Comparison of ENCODE assay signal across 8 cellular contexts in genomic region chr4:39977489-39978377, GRCh38. TPM values are rescaled to one million over a fixed set of nuclear protein-coding genes. Genes with fewer than 3 reads are reported as not detected.
DNase-seq lines count a peak whose midpoint lies in the region; TF ChIP-seq lines count a peak whose summit lies in the region.

Gene PDS5A, minus strand, starts transcription at chr4:39977911. Its CDS starts 1,334 bp downstream, at chr4:39976577.

- H3K4me1 Mint-ChIP-seq in activated naive CD4-positive, alpha-beta T cell treated with anti-CD3 and anti-CD28 coated beads, Interleukin-2, amount 10 ng/mL, durations not matched to agents 7 days and 5 days: peaks cover 43% of the 10 kb centered on the region

- H3K4me3 Mint-ChIP-seq in activated naive CD4-positive, alpha-beta T cell treated with anti-CD3 and anti-CD28 coated beads, Interleukin-2, amount 10 ng/mL, durations not matched to agents 7 days and 5 days: peak within 1 kb of the TSS; percentile 90

- H3K36me3 Mint-ChIP-seq in activated naive CD4-positive, alpha-beta T cell treated with anti-CD3 and anti-CD28 coated beads, Interleukin-2, amount 10 ng/mL, durations not matched to agents 7 days and 5 days: peaks cover 26% of the 10 kb centered on the region

- H3K9me3 Mint-ChIP-seq in activated naive CD4-positive, alpha-beta T cell treated with anti-CD3 and anti-CD28 coated beads, Interleukin-2, amount 10 ng/mL, durations not matched to agents 7 days and 5 days: no peaks in the 10 kb centered on the region

- H3K27ac Mint-ChIP-seq in activated naive CD4-positive, alpha-beta T cell treated with anti-CD3 and anti-CD28 coated beads, Interleukin-2, amount 10 ng/mL, durations not matched to agents 7 days and 5 days: peak within 1 kb of the TSS; percentile 94

- CTCF ChIA-PET in activated naive CD4-positive, alpha-beta T cell treated with anti-CD3 and anti-CD28 coated beads, Interleukin-2, amount 10 ng/mL, durations not matched to agents 7 days and 5 days (lab: Charles Lee): interaction anchor here (0.6 to 1.8 kb wide), 9 partner anchors 10 to 508 kb away, joined by 3 to 8 read pairs (median 3); partner anchors contain the start of gene UBE2K

- H3K36me3 ChIP-seq in GM06990 (ENCODE audit: control insufficient read depth, insufficient read depth, low read length): no peaks in the 10 kb centered on the region; the same call in 1 of the 2 replicates

- TF ChIP-seq CTCF in GM06990 (IDR thresholded peaks at IDR 0.05; ENCODE audit: insufficient read depth, low read length, poor library complexity, severe bottlenecking) (peak; percentile 67), HFF-Myc (IDR thresholded peaks at IDR 0.05; ENCODE audit: low read depth, low read length, missing control alignments) (peak; percentile 78)

- peak within 1 kb of the TSS; percentile 87 for H3K4me3 ChIP-seq in GM06990 (replicated peaks; ENCODE audit: low read depth, low read length)
- peak within 1 kb of the TSS; percentile 83 for H3K4me3 ChIP-seq in HFF-Myc (replicated peaks; ENCODE audit: low read depth, low read length)

- peak within 1 kb of the TSS; percentile 86 for H3K27ac ChIP-seq in temporal lobe (ENCODE audit: low read depth, low read length)

- no peaks in the 10 kb centered on the region for H3K27me3 Mint-ChIP-seq in activated naive CD4-positive, alpha-beta T cell treated with anti-CD3 and anti-CD28 coated beads, Interleukin-2, amount 10 ng/mL, durations not matched to agents 7 days and 5 days

- peak; percentile 95 for DNase-seq in GM06990 (ENCODE audit: extremely low read depth, insufficient read length)
- peak; percentile 33 for DNase-seq in HFF-Myc (ENCODE audit: extremely low read depth, low read depth)
- peak; percentile 83 for DNase-seq in MV-4-11 (lab: John Stamatoyannopoulos, UW)
- peak; percentile 86 for DNase-seq in SK-N-DZ (ENCODE audit: low spot score)
- DNase-seq in activated naive CD4-positive, alpha-beta T cell treated with anti-CD3 and anti-CD28 coated beads, Interleukin-2, amount 10 ng/mL, durations not matched to agents 7 days and 5 days: peak; percentile 90
- DNase-seq in germinal center (ENCODE audit: low spot score): peak; percentile 94
- DNase-seq in occipital lobe (lab: John Stamatoyannopoulos, UW): peak; percentile 81

- H3K27me3 ChIP-seq in GM06990 (replicated peaks; ENCODE audit: control insufficient read depth, insufficient read depth, low read length): no peaks in the 10 kb centered on the region

RNA-seq across cellular contexts. Expression of gene PDS5A, which starts in this region (rescaled TPM):
- polyA plus RNA-seq in SK-N-DZ (2014; cell fraction: cytosol; rRNA removed): 34.4 and 37.7 TPM in 2 replicates
- 27.3 and 33.0 TPM in 2 replicates for polyA plus RNA-seq in SK-N-DZ (2014; cell fraction: nucleus; rRNA removed)
- 89.7 TPM for total RNA-seq in occipital lobe
- 58.3 TPM for total RNA-seq in temporal lobe

Comparison
In these comparisons a context has a peak if more than half of its experiments do, and no peak if none do; other contexts are left out.
1. Peak in every context shown above with its lines: DNase-seq, H3K4me3 ChIP-seq and H3K27ac ChIP-seq.
2. DNase-seq: peak in every context shown above with its lines; median percentile 95 in GM06990; 94 in germinal center; 90 in activated naive CD4-positive, alpha-beta T cell treated with anti-CD3 and anti-CD28 coated beads, Interleukin-2, amount 10 ng/mL, durations not matched to agents 7 days and 5 days; 86 in SK-N-DZ; 83 in MV-4-11; 81 in occipital lobe; 33 in HFF-Myc.